Comparison of ENCODE assay signal across 26 cellular contexts in the genomic region with DNA sequence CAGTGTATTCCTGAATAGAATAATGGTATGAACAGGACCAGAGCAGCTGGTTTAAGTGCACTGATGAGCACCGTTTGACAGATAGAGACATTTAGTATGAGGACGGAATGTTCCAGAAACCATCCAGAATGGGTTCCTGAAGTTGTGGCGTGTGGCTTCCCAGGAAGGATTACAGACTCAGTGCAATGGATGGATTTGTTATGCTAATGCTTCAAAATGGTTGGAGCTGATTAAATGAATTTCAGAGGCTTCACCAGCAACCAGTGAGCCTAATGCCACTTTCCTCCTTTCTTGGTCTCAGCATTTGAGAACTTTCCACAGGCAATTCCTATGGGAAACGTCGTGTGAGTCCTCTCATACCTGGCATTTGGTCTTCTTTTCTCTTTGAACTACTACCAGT. TPM values are rescaled to one million over a fixed set of nuclear protein-coding genes. Genes with fewer than 3 reads are reported as not detected.
DNase-seq lines count a peak whose midpoint lies in the region; ATAC-seq and TF ChIP-seq lines count a peak whose summit lies in the region.
"Had no signal": no experiment of that assay in that cellular context is flagged by ENCODE, and none has a peak within 500 bp of the region (broad histone marks: within the 10 kb centered on the region; RNA-seq: fewer than 3 reads in every experiment).

No MANE protein-coding gene starts in this region.

- no peak overlapping the region for H3K4me3 Mint-ChIP-seq in activated CD8-positive, alpha-beta memory T cell treated with anti-CD3 and anti-CD28 coated beads, Interleukin-2, amount 10 ng/mL, durations not matched to agents 7 days and 5 days
- H3K4me3 Mint-ChIP-seq in central memory CD8-positive, alpha-beta T cell: peak overlapping the region; percentile 43
- H3K4me3 Mint-ChIP-seq in nephron: peak overlapping the region in 2 of 3 experiments; percentile 5 to 42
- H3K4me3 Mint-ChIP-seq: activated CD8-positive, alpha-beta T cell treated with anti-CD3 and anti-CD28 coated beads for 36 hours had no signal

- peaks cover 71% of the 10 kb centered on the region for H3K4me1 ChIP-seq in HUES48 (ENCODE audit: control insufficient read depth, insufficient read depth, low read length)
- H3K4me1 ChIP-seq: sigmoid colon had no signal

- H3K36me3 ChIP-seq in HUES48 (ENCODE audit: control insufficient read depth, insufficient read depth, low read length): no peaks in the 10 kb centered on the region
- H3K36me3 ChIP-seq: BLaER1 treated with 17β-estradiol and CSF1 and Interleukin-3, amounts not matched to agents 10 nM and 100 nM; sigmoid colon; thoracic aorta had no signal

- no peak for ATAC-seq in activated CD8-positive, alpha-beta memory T cell treated with anti-CD3 and anti-CD28 coated beads, Interleukin-2, amount 10 ng/mL, durations not matched to agents 7 days and 5 days
- no peak for ATAC-seq in central memory CD8-positive, alpha-beta T cell (replicated peaks; ENCODE audit: extremely low read depth, poor library complexity, severe bottlenecking)
- ATAC-seq in GM19467 (IDR thresholded peaks at IDR 0.05; ENCODE audit: unreplicated experiment): no peak
- ATAC-seq: activated CD8-positive, alpha-beta T cell treated with anti-CD3 and anti-CD28 coated beads for 36 hours had no signal

- H3K36me3 Mint-ChIP-seq in activated CD8-positive, alpha-beta memory T cell treated with anti-CD3 and anti-CD28 coated beads, Interleukin-2, amount 10 ng/mL, durations not matched to agents 7 days and 5 days: peaks cover 93% of the 10 kb centered on the region
- peaks cover 94% of the 10 kb centered on the region for H3K36me3 Mint-ChIP-seq in central memory CD8-positive, alpha-beta T cell (ENCODE audit: insufficient read depth)
- H3K36me3 Mint-ChIP-seq in nephron (ENCODE audit: low read depth): peaks cover 49% of the 10 kb centered on the region

- H3K9ac ChIP-seq in HUES48 (ENCODE audit: low read depth, low read length): no peak overlapping the region
- H3K9ac ChIP-seq: BLaER1 treated with 17β-estradiol and CSF1 and Interleukin-3, amounts not matched to agents 10 nM and 100 nM; GM23248 had no signal

- peak overlapping the region; percentile 22 for H3K27ac ChIP-seq in HUES48 (ENCODE audit: low read depth, low read length)
- H3K27ac ChIP-seq: adrenal gland; BLaER1 treated with 17β-estradiol and CSF1 and Interleukin-3, amounts not matched to agents 10 nM and 100 nM; GM23248; sigmoid colon; thoracic aorta; VCaP had no signal

- H3K27me3 ChIP-seq in HUES48 (ENCODE audit: control insufficient read depth, insufficient read depth, low read length): peaks cover 73% of the 10 kb centered on the region
- H3K27me3 ChIP-seq: adrenal gland had no signal

- no peaks in the 10 kb centered on the region for H3K9me3 ChIP-seq in HUES48 (ENCODE audit: control insufficient read depth, insufficient read depth, low read length)
- H3K9me3 ChIP-seq: adrenal gland; BLaER1 treated with 17β-estradiol and CSF1 and Interleukin-3, amounts not matched to agents 10 nM and 100 nM; sigmoid colon; thoracic aorta had no signal

- TF ChIP-seq CTCF in nephron (IDR thresholded peaks at IDR 0.05; ENCODE audit: unreplicated experiment in 3 of 3): no peak

- CTCF ChIA-PET in activated CD8-positive, alpha-beta memory T cell treated with anti-CD3 and anti-CD28 coated beads, Interleukin-2, amount 10 ng/mL, durations not matched to agents 7 days and 5 days (lab: Charles Lee): interaction anchor here (0.8 kb wide), 1 partner anchor 69 kb away, joined by 3 read pairs; no protein-coding TSS in a partner anchor

- peak overlapping the region; percentile 49 for H3K27ac Mint-ChIP-seq in activated CD8-positive, alpha-beta memory T cell treated with anti-CD3 and anti-CD28 coated beads, Interleukin-2, amount 10 ng/mL, durations not matched to agents 7 days and 5 days
- peak overlapping the region; percentile 80 for H3K27ac Mint-ChIP-seq in central memory CD8-positive, alpha-beta T cell (ENCODE audit: low read depth)
- H3K27ac Mint-ChIP-seq in nephron: no peak overlapping the region
- H3K27ac Mint-ChIP-seq: activated CD8-positive, alpha-beta T cell treated with anti-CD3 and anti-CD28 coated beads for 36 hours had no signal

- H3K4me3 ChIP-seq in HUES48 (ENCODE audit: low read depth, low read length): no peak overlapping the region; the same call in 1 of the 2 replicates
- H3K4me3 ChIP-seq: adrenal gland; BLaER1 treated with 17β-estradiol and CSF1 and Interleukin-3, amounts not matched to agents 10 nM and 100 nM; GM23248; lung; sigmoid colon; thoracic aorta had no signal

- no peaks in the 10 kb centered on the region for H3K9me3 Mint-ChIP-seq in activated CD8-positive, alpha-beta memory T cell treated with anti-CD3 and anti-CD28 coated beads, Interleukin-2, amount 10 ng/mL, durations not matched to agents 7 days and 5 days (ENCODE audit: low read depth)
- no peaks in the 10 kb centered on the region for H3K9me3 Mint-ChIP-seq in central memory CD8-positive, alpha-beta T cell
- no peaks in the 10 kb centered on the region for H3K9me3 Mint-ChIP-seq in nephron
- H3K9me3 Mint-ChIP-seq: activated CD8-positive, alpha-beta T cell treated with anti-CD3 and anti-CD28 coated beads for 36 hours had no signal

- DNase-seq in activated CD8-positive, alpha-beta memory T cell treated with anti-CD3 and anti-CD28 coated beads, Interleukin-2, amount 10 ng/mL, durations not matched to agents 7 days and 5 days: no peak
- no peak for DNase-seq in activated CD8-positive, alpha-beta memory T cell treated with anti-CD3 and anti-CD28 coated beads, Interleukin-2, amount 50 U/mL, for 48 hours
- DNase-seq in central memory CD8-positive, alpha-beta T cell (ENCODE audit: low spot score in 2 of 2): no peak
- no peak for DNase-seq in activated effector memory CD4-positive, alpha-beta T cell treated with anti-CD3 and anti-CD28 coated beads, Interleukin-2, amount 50 U/mL, for 16 hours
- DNase-seq in 8988T: no peak
- DNase-seq: activated CD8-positive, alpha-beta T cell treated with anti-CD3 and anti-CD28 coated beads for 36 hours; adrenal gland; dermis blood vessel endothelial cell; erythroblast; foreskin melanocyte; GM23248; hypothalamus; KBM-7; MV-4-11; NCI-H1930; NCI-H345; NCI-H82; Right ventricle myocardium superior; sigmoid colon had no signal

- H3K4me1 Mint-ChIP-seq in activated CD8-positive, alpha-beta memory T cell treated with anti-CD3 and anti-CD28 coated beads, Interleukin-2, amount 10 ng/mL, durations not matched to agents 7 days and 5 days: peaks cover 94% of the 10 kb centered on the region
- H3K4me1 Mint-ChIP-seq in central memory CD8-positive, alpha-beta T cell: peaks cover 82% of the 10 kb centered on the region
- H3K4me1 Mint-ChIP-seq in nephron: peaks cover 33% of the 10 kb centered on the region

- H3K27me3 Mint-ChIP-seq in activated CD8-positive, alpha-beta memory T cell treated with anti-CD3 and anti-CD28 coated beads, Interleukin-2, amount 10 ng/mL, durations not matched to agents 7 days and 5 days: peaks cover 2% of the 10 kb centered on the region
- H3K27me3 Mint-ChIP-seq in central memory CD8-positive, alpha-beta T cell: no peaks in the 10 kb centered on the region
- H3K27me3 Mint-ChIP-seq in nephron (ENCODE audit: low read depth): peaks cover 94% of the 10 kb centered on the region
- H3K27me3 Mint-ChIP-seq: activated CD8-positive, alpha-beta T cell treated with anti-CD3 and anti-CD28 coated beads for 36 hours had no signal

RNA-seq across cellular contexts. Expression of a gene that starts 9.9 kb away (rescaled TPM):
- 10 to 100 TPM; 61.5 to 83.4 TPM for total RNA-seq in activated CD8-positive, alpha-beta memory T cell treated with anti-CD3 and anti-CD28 coated beads, Interleukin-2, amount 10 ng/mL, durations not matched to agents 7 days and 5 days
- total RNA-seq: GM23248, sigmoid colon, thoracic aorta had no signal

Comparison
In these comparisons a context has a peak if more than half of its experiments do, and no peak if none do; other contexts are left out.
1. H3K27ac Mint-ChIP-seq: peak in activated CD8-positive, alpha-beta memory T cell treated with anti-CD3 and anti-CD28 coated beads, Interleukin-2, amount 10 ng/mL, durations not matched to agents 7 days and 5 days (single experiment) and central memory CD8-positive, alpha-beta T cell (single experiment); none in nephron (0 of 3).